Comparison of ENCODE assay signal across 17 cellular contexts in the genomic region with DNA sequence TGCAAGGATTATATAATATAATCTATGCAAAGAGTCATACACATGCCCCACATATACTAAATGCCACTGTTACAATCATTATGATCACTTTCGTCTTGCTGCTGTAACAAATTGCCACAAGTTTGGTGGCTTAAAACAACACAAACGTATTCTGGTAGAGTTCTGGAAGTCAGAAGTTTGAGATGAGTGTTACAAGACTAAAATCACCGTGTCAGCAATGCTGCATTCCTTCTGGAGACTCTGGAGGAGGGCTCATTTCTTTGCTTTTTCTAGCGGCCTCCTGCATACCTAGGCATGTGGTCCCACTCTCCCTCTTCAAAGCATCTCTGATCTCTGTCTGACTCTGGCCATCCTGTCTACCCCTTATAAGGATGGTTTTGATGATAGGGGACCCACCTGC. TPM values are rescaled to one million over a fixed set of nuclear protein-coding genes. Genes with fewer than 3 reads are reported as not detected.
DNase-seq lines count a peak whose midpoint lies in the region; ATAC-seq and TF ChIP-seq lines count a peak whose summit lies in the region.
"Had no signal": no experiment of that assay in that cellular context is flagged by ENCODE, and none has a peak within 500 bp of the region (broad histone marks: within the 10 kb centered on the region; RNA-seq: fewer than 3 reads in every experiment).

No MANE protein-coding gene starts in this region.

- H3K27me3 ChIP-seq in GM23338 (ENCODE audit: insufficient read depth) (no peaks in the 10 kb centered on the region), Peyer's patch (no peaks in the 10 kb centered on the region)
- H3K27me3 ChIP-seq: heart right ventricle, ovary had no signal

- H4K20me1 ChIP-seq in GM23338 (replicated peaks; ENCODE audit: insufficient read depth), result 0 out of 2 replicates have a peak, but pooled peaks cover 3% of the 10 kb centered on the region

- TF ChIP-seq POLR2A in Peyer's patch (IDR thresholded peaks at IDR 0.05), result no peak

- H3K36me3 ChIP-seq in GM23338 (ENCODE audit: insufficient read depth), result peaks cover 9% of the 10 kb centered on the region; the same call in 1 of the 2 replicates
- peaks cover 0 to 16% (median 0%) of the 10 kb centered on the region in 3 donors for H3K36me3 ChIP-seq in Peyer's patch
- H3K36me3 ChIP-seq: ovary had no signal

- H3K4me3 Mint-ChIP-seq in CD14-positive monocyte (peak overlapping the region; percentile 94 to 96), GM23338 (peak overlapping the region; percentile 97)
- peak overlapping the region; percentile 98 for H3K4me3 Mint-ChIP-seq in activated T-helper 17 cell treated with anti-CD3 and anti-CD28 coated beads, Interleukin-2, amount 50 U/mL, for 72 hours
- peak overlapping the region; percentile 87 to 100 (median 94) for H3K4me3 Mint-ChIP-seq in naive thymus-derived CD8-positive, alpha-beta T cell

- POLR2A ChIA-PET in naive thymus-derived CD8-positive, alpha-beta T cell (lab: Charles Lee), result interaction anchor here (1.5 to 2.6 kb wide), 5 partner anchors 233 to 1986 kb away, joined by 4 to 16 read pairs (median 8); a partner anchor contains a TSS

- TF ChIP-seq CTCF in CD14-positive monocyte (IDR thresholded peaks at IDR 0.05) (no peak), GM23338 (conservative IDR thresholded peaks at IDR 0.05; ENCODE audit: low read depth in 2 of 2) (no peak), Peyer's patch (IDR thresholded peaks at IDR 0.05) (no peak)

- H3K4me1 ChIP-seq in GM23338 (ENCODE audit: insufficient read depth) (peaks cover 9% of the 10 kb centered on the region; the same call in 1 of the 2 replicates), Peyer's patch (peaks cover 0 to 37% (median 8%) of the 10 kb centered on the region in 4 donors)

- H3K27ac Mint-ChIP-seq in CD14-positive monocyte (peak overlapping the region in 3 of 7 donors; percentile 98), GM23338 (no peak overlapping the region)
- peak overlapping the region; percentile 91 for H3K27ac Mint-ChIP-seq in activated T-helper 17 cell treated with anti-CD3 and anti-CD28 coated beads, Interleukin-2, amount 50 U/mL, for 72 hours
- H3K27ac Mint-ChIP-seq in naive thymus-derived CD8-positive, alpha-beta T cell, result peak overlapping the region; percentile 95 to 100 (median 98)

- H3K4me3 ChIP-seq in GM23338 (no peak overlapping the region), Peyer's patch (no peak overlapping the region)

- no peaks in the 10 kb centered on the region for H3F3A ChIP-seq in GM23338 (replicated peaks; ENCODE audit: low read depth)

- no peak overlapping the region for H3K27ac ChIP-seq in GM23338 (ENCODE audit: low read depth)
- no peak overlapping the region for H3K27ac ChIP-seq in Peyer's patch
- H3K27ac ChIP-seq: SK-N-MC had no signal

- H3K27me3 Mint-ChIP-seq in CD14-positive monocyte (ENCODE audit: low read depth in 3 of 3) (peaks cover 0 to 3% (median 2%) of the 10 kb centered on the region in 3 donors), GM23338 (ENCODE audit: insufficient read depth, low read depth, poor library complexity) (peaks cover 5% of the 10 kb centered on the region)
- no peaks in the 10 kb centered on the region for H3K27me3 Mint-ChIP-seq in activated T-helper 17 cell treated with anti-CD3 and anti-CD28 coated beads, Interleukin-2, amount 50 U/mL, for 72 hours
- no peaks in the 10 kb centered on the region for H3K27me3 Mint-ChIP-seq in naive thymus-derived CD8-positive, alpha-beta T cell

- DNase-seq in CD14-positive monocyte (ENCODE audit: low spot score), result no peak
- DNase-seq in GM23338 (ENCODE audit: low spot score), result no peak
- DNase-seq in naive thymus-derived CD8-positive, alpha-beta T cell, result no peak
- no peak for DNase-seq in activated CD4-positive, CD25-positive, alpha-beta regulatory T cell treated with anti-CD3 and anti-CD28 coated beads, Interleukin-2, amount 50 U/mL, for 72 hours
- no peak for DNase-seq in Peyer's patch
- no peak for DNase-seq in dermis blood vessel endothelial cell
- DNase-seq: activated CD4-positive, alpha-beta T cell treated with anti-CD3 and anti-CD28 coated beads, Interleukin-2, amount 50 U/mL, for 4 hours; aorta; GM23248; heart right ventricle; NCI-H1436 treated with DMSO at 0.1 percent for 48 hours; NCI-H748 treated with DMSO at 0.1 percent for 48 hours; ovary had no signal

- 0 out of 2 replicates have a peak overlapping the region, but pooled peaks have one; percentile 46 for H3K4me2 ChIP-seq in GM23338

- intact Hi-C loops in CD14-positive monocyte (cut with micrococcal nuclease), result loop anchor here (2.0 to 10.0 kb wide), 5 partner anchors 295 to 528 kb away; a partner anchor contains a TSS

- peaks cover 0 to 5% (median 0%) of the 10 kb centered on the region in 7 donors for H3K9me3 Mint-ChIP-seq in CD14-positive monocyte
- peaks cover 2% of the 10 kb centered on the region; the same call in 1 of the 3 replicates for H3K9me3 Mint-ChIP-seq in GM23338
- H3K9me3 Mint-ChIP-seq in activated T-helper 17 cell treated with anti-CD3 and anti-CD28 coated beads, Interleukin-2, amount 50 U/mL, for 72 hours, result no peaks in the 10 kb centered on the region
- H3K9me3 Mint-ChIP-seq in naive thymus-derived CD8-positive, alpha-beta T cell, result peaks cover 0 to 3% (median 0%) of the 10 kb centered on the region in 9 donors

- H2AFZ ChIP-seq in GM23338, result no peak overlapping the region

- H3K79me2 ChIP-seq in GM23338 (replicated peaks; ENCODE audit: insufficient read depth), result peaks cover 18% of the 10 kb centered on the region

- H3K9me2 ChIP-seq in GM23338 (ENCODE audit: insufficient read depth), result 0 out of 2 replicates have a peak, but pooled peaks cover 4% of the 10 kb centered on the region

- peaks cover 37% of the 10 kb centered on the region for H3K4me1 Mint-ChIP-seq in CD14-positive monocyte
- H3K4me1 Mint-ChIP-seq in GM23338, result peaks cover 5% of the 10 kb centered on the region; the same call in 2 of the 3 replicates
- H3K4me1 Mint-ChIP-seq in activated T-helper 17 cell treated with anti-CD3 and anti-CD28 coated beads, Interleukin-2, amount 50 U/mL, for 72 hours, result peaks cover 15% of the 10 kb centered on the region
- peaks cover 15 to 55% (median 50%) of the 10 kb centered on the region in 4 donors for H3K4me1 Mint-ChIP-seq in naive thymus-derived CD8-positive, alpha-beta T cell

- ATAC-seq in GM23338 (no peak), esophagus mucosa (no peak)
- no peak for ATAC-seq in activated T-helper 17 cell treated with anti-CD3 and anti-CD28 coated beads, Interleukin-2, amount 50 U/mL, for 72 hours (replicated peaks)
- no peak for ATAC-seq in naive thymus-derived CD8-positive, alpha-beta T cell
- ATAC-seq: heart right ventricle had no signal

- H3K36me3 Mint-ChIP-seq in CD14-positive monocyte, result peaks cover 5 to 13% of the 10 kb centered on the region in 2 donors
- H3K36me3 Mint-ChIP-seq in GM23338 (ENCODE audit: low read depth), result peaks cover 6% of the 10 kb centered on the region
- peaks cover 34% of the 10 kb centered on the region for H3K36me3 Mint-ChIP-seq in activated T-helper 17 cell treated with anti-CD3 and anti-CD28 coated beads, Interleukin-2, amount 50 U/mL, for 72 hours (ENCODE audit: low read depth)
- H3K36me3 Mint-ChIP-seq in naive thymus-derived CD8-positive, alpha-beta T cell, result peaks cover 0 to 11% (median 3%) of the 10 kb centered on the region in 3 donors

- no peaks in the 10 kb centered on the region for H3K9me3 ChIP-seq in Peyer's patch
- H3K9me3 ChIP-seq: heart right ventricle, ovary had no signal

TF ChIP-seq in GM23338, 12 proteins besides CTCF, POLR2A, EP300 and RAD21 (continues in another document):
- no peak for TF ChIP-seq EZH2phosphoT487 (IDR thresholded peaks at IDR 0.05; ENCODE audit: unreplicated experiment)
- no peak for TF ChIP-seq JUNB (IDR thresholded peaks at IDR 0.05; ENCODE audit: unreplicated experiment)
- no peak for TF ChIP-seq EZH2 (IDR thresholded peaks at IDR 0.05; ENCODE audit: low read depth, unreplicated experiment)
- TF ChIP-seq NANOG (IDR thresholded peaks at IDR 0.05; ENCODE audit: borderline replicate concordance), result no peak

RNA-seq across cellular contexts. Expression of a gene that starts 1.4 kb away (rescaled TPM):
- polyA plus RNA-seq in CD14-positive monocyte (1 to 10 TPM; 7.4 to 7.9 TPM), GM23338 (2016; fragmentation: Nextera tagmentation; extraction: Ambion mirVana) (46.3 and 48.6 TPM in 2 replicates)
- total RNA-seq in GM23338 (2014; rRNA removed; shearing (Covaris generic)), result 9.2 and 11.2 TPM in 2 replicates
- total RNA-seq in activated T-helper 17 cell treated with anti-CD3 and anti-CD28 coated beads, Interleukin-2, amount 50 U/mL, for 72 hours, result 10 to 100 TPM; 17.7 to 27.6 TPM
- total RNA-seq in naive thymus-derived CD8-positive, alpha-beta T cell, result 10 to 100 TPM; 43.0 to 47.1 TPM
- polyA plus RNA-seq in naive thymus-derived CD8-positive, alpha-beta T cell, result 10 to 100 TPM; 16.6 to 26.2 (median 22.8) TPM
- total RNA-seq in esophagus mucosa (9.9 TPM), Peyer's patch (10 to 100 TPM; 20.1 to 55.3 (median 42.0) TPM), dermis blood vessel endothelial cell (8.3 and 9.2 TPM in 2 replicates)

RNA-seq across cellular contexts. Expression of a gene that starts 24.7 kb away (rescaled TPM):
- not detected for polyA plus RNA-seq in CD14-positive monocyte
- not detected in 2 replicates for total RNA-seq in GM23338 (2014; rRNA removed; shearing (Covaris generic))
- not detected in 2 replicates for polyA plus RNA-seq in GM23338 (2016; fragmentation: Nextera tagmentation; extraction: Ambion mirVana)
- total RNA-seq in activated T-helper 17 cell treated with anti-CD3 and anti-CD28 coated beads, Interleukin-2, amount 50 U/mL, for 72 hours, result under 1 TPM; 0.16 to 0.45 TPM
- under 1 TPM; 0.44 to 0.69 TPM for total RNA-seq in naive thymus-derived CD8-positive, alpha-beta T cell
- polyA plus RNA-seq in naive thymus-derived CD8-positive, alpha-beta T cell, result under 1 TPM in 1 of 3 donors, not detected in 2; 0.03 TPM
- total RNA-seq in esophagus mucosa, result 0.24 TPM
- not detected for total RNA-seq in Peyer's patch
- total RNA-seq in dermis blood vessel endothelial cell, result not detected in 2 replicates
- total RNA-seq: GM23248, lower leg skin had no signal
- polyA plus RNA-seq: aorta, GM23248, heart right ventricle had no signal
